Comparison of ENCODE assay signal across 2 cellular contexts in the genomic region with DNA sequence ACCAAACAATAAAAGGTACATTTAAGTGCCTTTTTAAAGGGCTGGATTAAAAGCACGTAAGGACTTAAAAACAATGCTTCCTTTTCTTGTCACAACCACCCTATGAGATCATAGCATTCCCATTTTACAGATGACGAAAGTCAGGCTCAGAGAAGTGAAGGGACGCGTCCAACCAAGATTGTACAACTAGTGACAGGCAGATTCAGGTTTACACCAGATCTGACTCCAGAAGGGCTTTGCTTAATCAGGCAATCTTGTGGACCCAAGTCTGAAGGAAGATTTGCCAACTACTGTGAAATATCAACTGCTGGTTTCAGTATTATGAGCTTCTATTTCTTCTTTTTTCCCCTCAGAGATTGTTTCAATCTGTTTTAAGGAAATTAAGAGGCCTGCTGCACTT.
TF ChIP-seq lines count a peak whose summit lies in the region.

No MANE protein-coding gene starts in this region.

TF ChIP-seq in liver, 16 proteins besides CTCF, POLR2A, EP300 and RAD21:
- no peak for TF ChIP-seq HNF4G (IDR thresholded peaks at IDR 0.05)
- no peak for TF ChIP-seq SP1 (IDR thresholded peaks at IDR 0.05)
- no peak for TF ChIP-seq GABPA (IDR thresholded peaks at IDR 0.05 in 1 of 2, conservative IDR thresholded peaks at IDR 0.05 in 1 of 2)
- no peak for TF ChIP-seq RXRA (IDR thresholded peaks at IDR 0.05)
- TF ChIP-seq TAF1 (conservative IDR thresholded peaks at IDR 0.05): no peak
- TF ChIP-seq YY1 (IDR thresholded peaks at IDR 0.05): no peak
- no peak for TF ChIP-seq HNF4A (conservative IDR thresholded peaks at IDR 0.05)
- TF ChIP-seq ZBTB33 (IDR thresholded peaks at IDR 0.05): no peak

TF ChIP-seq in HepG2, 621 proteins besides CTCF, POLR2A, EP300 and RAD21:
- no peak for TF ChIP-seq ZNF337 (CRISPR knock-in tag; IDR thresholded peaks at IDR 0.05; ENCODE audit: borderline replicate concordance, low read depth)
